Comparison of ENCODE assay signal across 10 cellular contexts in the genomic region with DNA sequence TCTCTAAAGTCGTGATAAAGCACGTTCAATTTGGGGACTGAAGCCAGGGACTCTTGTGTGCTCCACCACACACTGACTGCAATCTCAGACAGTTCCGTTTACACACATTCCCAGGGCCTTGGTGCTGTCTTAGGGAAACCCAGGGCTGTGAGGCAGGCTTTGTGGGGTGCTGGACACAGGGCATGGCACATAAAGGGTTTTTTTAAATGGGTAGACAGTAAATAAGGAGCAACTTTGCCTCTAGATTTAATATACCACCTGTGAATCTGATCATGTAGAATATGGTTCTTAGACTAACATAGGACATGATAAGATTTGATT. TPM values are rescaled to one million over a fixed set of nuclear protein-coding genes. Genes with fewer than 3 reads are reported as not detected.
A peak's percentile ranks its signal among the peaks of the same experiment; 100 is the strongest.
DNase-seq lines count a peak whose midpoint lies in the region; ATAC-seq and TF ChIP-seq lines count a peak whose summit lies in the region.
"Had no signal": no experiment of that assay in that cellular context is flagged by ENCODE, and none has a peak within 500 bp of the region (broad histone marks: within the 10 kb centered on the region; RNA-seq: fewer than 3 reads in every experiment).

No MANE protein-coding gene starts in this region.

- ATAC-seq in activated CD8-positive, alpha-beta memory T cell treated with anti-CD3 and anti-CD28 coated beads, Interleukin-2, amount 10 ng/mL, durations not matched to agents 7 days and 5 days, result no peak
- no peak for ATAC-seq in GM21447 (IDR thresholded peaks at IDR 0.05; ENCODE audit: unreplicated experiment)

- no peaks in the 10 kb centered on the region for H3K27me3 ChIP-seq in Karpas-422 (ENCODE audit: low read length)

- H3K4me3 Mint-ChIP-seq in activated CD8-positive, alpha-beta memory T cell treated with anti-CD3 and anti-CD28 coated beads, Interleukin-2, amount 10 ng/mL, durations not matched to agents 7 days and 5 days, result peak overlapping the region; percentile 13
- H3K4me3 Mint-ChIP-seq in chondrocyte (ENCODE audit: unreplicated experiment), result peak overlapping the region; percentile 13
- H3K4me3 Mint-ChIP-seq in osteocyte (ENCODE audit: unreplicated experiment), result peak overlapping the region; percentile 95

- no peaks in the 10 kb centered on the region for H3K9me3 ChIP-seq in Karpas-422 (ENCODE audit: low read length)

- H3K9ac ChIP-seq in Karpas-422 (ENCODE audit: low read length), result peak overlapping the region; percentile 90; the same call in 1 of the 2 replicates

- H3K4me1 ChIP-seq in Karpas-422 (ENCODE audit: low read length), result peaks cover 70% of the 10 kb centered on the region

- H4K20me1 ChIP-seq in Karpas-422 (ENCODE audit: insufficient read depth, low read depth, low read length), result no peaks in the 10 kb centered on the region

- H2AFZ ChIP-seq in Karpas-422 (ENCODE audit: low read length), result no peak overlapping the region

- H3K9me2 ChIP-seq in Karpas-422 (replicated peaks; ENCODE audit: insufficient read depth, low read length), result no peaks in the 10 kb centered on the region

- peak; percentile 39 for DNase-seq in activated CD8-positive, alpha-beta memory T cell treated with anti-CD3 and anti-CD28 coated beads, Interleukin-2, amount 10 ng/mL, durations not matched to agents 7 days and 5 days
- no peak for DNase-seq in activated CD8-positive, alpha-beta memory T cell treated with anti-CD3 and anti-CD28 coated beads, Interleukin-2, amount 50 U/mL, for 48 hours
- DNase-seq in Karpas-422 (no peak), chondrocyte (ENCODE audit: low spot score) (no peak), osteocyte (ENCODE audit: extremely low spot score, unreplicated experiment) (no peak), NCI-H2171 treated with DMSO at 0.1 percent for 48 hours (lab: John Stamatoyannopoulos, UW) (no peak), COLO668 (lab: John Stamatoyannopoulos, UW; ENCODE audit: unreplicated experiment) (no peak)
- DNase-seq: KG1, trophoblast cell had no signal

- no peak overlapping the region for H3K27ac Mint-ChIP-seq in activated CD8-positive, alpha-beta memory T cell treated with anti-CD3 and anti-CD28 coated beads, Interleukin-2, amount 10 ng/mL, durations not matched to agents 7 days and 5 days
- H3K27ac Mint-ChIP-seq in chondrocyte (ENCODE audit: unreplicated experiment) (no peak overlapping the region), osteocyte (ENCODE audit: unreplicated experiment) (peak overlapping the region; percentile 2)

- H3K4me2 ChIP-seq in Karpas-422 (ENCODE audit: low read depth, low read length, poor library complexity, severe bottlenecking), result peak overlapping the region; percentile 75

- H3K27me3 Mint-ChIP-seq in activated CD8-positive, alpha-beta memory T cell treated with anti-CD3 and anti-CD28 coated beads, Interleukin-2, amount 10 ng/mL, durations not matched to agents 7 days and 5 days, result no peaks in the 10 kb centered on the region
- H3K27me3 Mint-ChIP-seq in chondrocyte (ENCODE audit: low read depth) (no peaks in the 10 kb centered on the region), osteocyte (ENCODE audit: unreplicated experiment) (no peaks in the 10 kb centered on the region)

- no peak for TF ChIP-seq CTCF in chondrocyte (IDR thresholded peaks at IDR 0.05)
- no peak for TF ChIP-seq CTCF in osteocyte (IDR thresholded peaks at IDR 0.05)

- H3K9me3 Mint-ChIP-seq in activated CD8-positive, alpha-beta memory T cell treated with anti-CD3 and anti-CD28 coated beads, Interleukin-2, amount 10 ng/mL, durations not matched to agents 7 days and 5 days (ENCODE audit: low read depth), result no peaks in the 10 kb centered on the region
- H3K9me3 Mint-ChIP-seq in chondrocyte (ENCODE audit: low read depth) (no peaks in the 10 kb centered on the region), osteocyte (ENCODE audit: unreplicated experiment) (peaks cover 5% of the 10 kb centered on the region)

- H3K4me1 Mint-ChIP-seq in activated CD8-positive, alpha-beta memory T cell treated with anti-CD3 and anti-CD28 coated beads, Interleukin-2, amount 10 ng/mL, durations not matched to agents 7 days and 5 days, result peaks cover 26% of the 10 kb centered on the region
- H3K4me1 Mint-ChIP-seq in chondrocyte (ENCODE audit: low read depth) (peaks cover 49% of the 10 kb centered on the region), osteocyte (ENCODE audit: unreplicated experiment) (peaks cover 50% of the 10 kb centered on the region)

- CTCF ChIA-PET in activated CD8-positive, alpha-beta memory T cell treated with anti-CD3 and anti-CD28 coated beads, Interleukin-2, amount 10 ng/mL, durations not matched to agents 7 days and 5 days (lab: Charles Lee), result no interaction called here

- H3K4me3 ChIP-seq in Karpas-422 (ENCODE audit: low read length), result peak overlapping the region; percentile 98; the same call in 1 of the 2 replicates

- peaks cover 66% of the 10 kb centered on the region for H3K79me2 ChIP-seq in Karpas-422 (ENCODE audit: low read length)

- H3K36me3 ChIP-seq in Karpas-422 (ENCODE audit: insufficient read depth, low read length), result peaks cover 7% of the 10 kb centered on the region; the same call in 1 of the 2 replicates

- peak overlapping the region; percentile 81 for H3K27ac ChIP-seq in Karpas-422 (ENCODE audit: low read length)

- peaks cover 6% of the 10 kb centered on the region for H3K36me3 Mint-ChIP-seq in activated CD8-positive, alpha-beta memory T cell treated with anti-CD3 and anti-CD28 coated beads, Interleukin-2, amount 10 ng/mL, durations not matched to agents 7 days and 5 days
- no peaks in the 10 kb centered on the region for H3K36me3 Mint-ChIP-seq in chondrocyte (ENCODE audit: low read depth)
- H3K36me3 Mint-ChIP-seq in osteocyte (ENCODE audit: unreplicated experiment), result peaks cover 9% of the 10 kb centered on the region

RNA-seq across cellular contexts. Expression of gene ENTPD6, which starts 2.3 kb away (rescaled TPM):
- 10 to 100 TPM; 37.6 to 42.0 TPM for total RNA-seq in activated CD8-positive, alpha-beta memory T cell treated with anti-CD3 and anti-CD28 coated beads, Interleukin-2, amount 10 ng/mL, durations not matched to agents 7 days and 5 days
- total RNA-seq in Karpas-422 (2014; rRNA removed; shearing (Covaris generic); ENCODE audit: low replicate concordance), result 100 and 125 TPM in 2 replicates
- total RNA-seq in chondrocyte, result 42.2 to 53.5 TPM (median 50.3 TPM) in 3 replicates
- 62.0 and 62.5 TPM in 2 replicates for total RNA-seq in osteocyte

RNA-seq across cellular contexts. Expression of gene PYGB, which starts 50.1 kb away (rescaled TPM):
- 10 to 100 TPM; 28.4 to 36.8 TPM for total RNA-seq in activated CD8-positive, alpha-beta memory T cell treated with anti-CD3 and anti-CD28 coated beads, Interleukin-2, amount 10 ng/mL, durations not matched to agents 7 days and 5 days
- 188 and 302 TPM in 2 replicates for total RNA-seq in Karpas-422 (2014; rRNA removed; shearing (Covaris generic); ENCODE audit: low replicate concordance)
- total RNA-seq in chondrocyte (130 to 171 TPM (median 170 TPM) in 3 replicates), osteocyte (234 and 251 TPM in 2 replicates)

Comparison
In these comparisons a context has a peak if more than half of its experiments do, and no peak if none do; other contexts are left out.
1. H3K4me3 Mint-ChIP-seq: peak in every context shown above with its lines; median percentile 95 in osteocyte; 13 in activated CD8-positive, alpha-beta memory T cell treated with anti-CD3 and anti-CD28 coated beads, Interleukin-2, amount 10 ng/mL, durations not matched to agents 7 days and 5 days; 13 in chondrocyte.